In genomic region chr3:156628095-156628690, GRCh38 we compare ENCODE assay signal across 22 cellular contexts. TPM values are rescaled to one million over a fixed set of nuclear protein-coding genes. Genes with fewer than 3 reads are reported as not detected.
DNase-seq lines count a peak whose midpoint lies in the region; ATAC-seq, FAIRE-seq and TF ChIP-seq lines count a peak whose summit lies in the region.
"Had no signal": no experiment of that assay in that cellular context is flagged by ENCODE, and none has a peak within 500 bp of the region (broad histone marks: within the 10 kb centered on the region; RNA-seq: fewer than 3 reads in every experiment).

No MANE protein-coding gene starts in this region.

- TF ChIP-seq RAD21 in A549 (conservative IDR thresholded peaks at IDR 0.05 in 1 of 2, IDR thresholded peaks at IDR 0.05 in 1 of 2) (no peak), liver (IDR thresholded peaks at IDR 0.05) (no peak)

- H3K27ac ChIP-seq in A549 (no peak overlapping the region), caudate nucleus (ENCODE audit: low read depth, low read length) (peak overlapping the region; percentile 33), liver (ENCODE audit: low read depth in 1 of 2, low read length in 2 of 2) (no peak overlapping the region), SJCRH30 (no peak overlapping the region)
- H3K27ac ChIP-seq: left ventricle myocardium inferior, Peyer's patch had no signal

- FAIRE-seq in A549 (lab: Jason Lieb, UNC): no peak
- FAIRE-seq: pancreas had no signal

- H3K4me3 Mint-ChIP-seq in osteocyte (ENCODE audit: unreplicated experiment): no peak overlapping the region
- H3K4me3 Mint-ChIP-seq: activated CD4-positive, alpha-beta T cell treated with anti-CD3 and anti-CD28 coated beads for 36 hours; CD4-positive, alpha-beta memory T cell; H9; naive B cell; stimulated activated naive CD8-positive, alpha-beta T cell treated with anti-CD3 and anti-CD28 coated beads, Interleukin-15, Interleukin-2, amounts not matched to agents 100 ng/mL and 50 ng/mL, for 24 hours had no signal

- H3K4me3 ChIP-seq in A549 (no peak overlapping the region), liver (ENCODE audit: low read depth in 1 of 3, low read length in 3 of 3) (no peak overlapping the region), SJCRH30 (no peak overlapping the region)
- H3K4me3 ChIP-seq: left ventricle myocardium inferior, pancreas, Peyer's patch had no signal

- POLR2A ChIA-PET in A549 (lab: Yijun Ruan, JAX): no interaction called here

- TF ChIP-seq CTCF in A549 (IDR thresholded peaks at IDR 0.05) (no peak), liver (IDR thresholded peaks at IDR 0.05; ENCODE audit: low read depth, low read length, missing input control) (no peak), osteocyte (IDR thresholded peaks at IDR 0.05) (no peak)

- H3K9me3 Mint-ChIP-seq in osteocyte (ENCODE audit: unreplicated experiment): no peaks in the 10 kb centered on the region
- H3K9me3 Mint-ChIP-seq: CD4-positive, alpha-beta memory T cell; H9; naive B cell; stimulated activated naive CD8-positive, alpha-beta T cell treated with anti-CD3 and anti-CD28 coated beads, Interleukin-15, Interleukin-2, amounts not matched to agents 100 ng/mL and 50 ng/mL, for 24 hours had no signal

- ATAC-seq in A549 (no peak), HG03469 (IDR thresholded peaks at IDR 0.05; ENCODE audit: unreplicated experiment) (no peak)
- ATAC-seq: activated CD4-positive, alpha-beta T cell treated with anti-CD3 and anti-CD28 coated beads for 36 hours; pancreas had no signal

- no peaks in the 10 kb centered on the region for H3K36me3 ChIP-seq in liver (ENCODE audit: control insufficient read depth in 4 of 4, insufficient read depth in 3 of 4, low read depth in 1 of 4, low read length in 3 of 4)
- no peaks in the 10 kb centered on the region for H3K36me3 ChIP-seq in SJCRH30
- H3K36me3 ChIP-seq: left ventricle myocardium inferior, pancreas, Peyer's patch had no signal

- WGBS in A549 (ENCODE audit: missing lambda C conversion rate): 71% methylated on average over 3 of the region's 3 CpGs
- WGBS in liver: 69% methylated on average over 3 of the region's 3 CpGs

- peaks cover 10% of the 10 kb centered on the region; the same call in 2 of the 3 replicates for H3K4me1 ChIP-seq in A549
- H3K4me1 ChIP-seq in liver (ENCODE audit: control insufficient read depth in 4 of 4, insufficient read depth in 4 of 4, low read length in 3 of 4): no peaks in the 10 kb centered on the region
- H3K4me1 ChIP-seq in SJCRH30: peaks cover 36% of the 10 kb centered on the region
- H3K4me1 ChIP-seq: Peyer's patch had no signal

- no peak for TF ChIP-seq POLR2A in A549 (IDR thresholded peaks at IDR 0.05; ENCODE audit: low read length)

- H3K27me3 ChIP-seq in liver (ENCODE audit: control insufficient read depth in 4 of 4, insufficient read depth in 4 of 4, low read length in 3 of 4): no peaks in the 10 kb centered on the region
- H3K27me3 ChIP-seq in SJCRH30: no peaks in the 10 kb centered on the region
- H3K27me3 ChIP-seq: pancreas, Peyer's patch had no signal

- no peak for TF ChIP-seq EP300 in A549 (IDR thresholded peaks at IDR 0.05)

- H3K36me3 Mint-ChIP-seq in osteocyte (ENCODE audit: unreplicated experiment): no peaks in the 10 kb centered on the region
- H3K36me3 Mint-ChIP-seq: CD4-positive, alpha-beta memory T cell; naive B cell had no signal

- CTCF ChIA-PET in A549 (lab: Yijun Ruan, JAX): interaction anchor here (0.7 to 2.2 kb wide), 3 partner anchors 9 to 46 kb away, joined by 3 to 12 read pairs (median 3); partner anchors contain the start of gene TIPARP

- H3K27ac Mint-ChIP-seq in osteocyte (ENCODE audit: unreplicated experiment): no peak overlapping the region
- H3K27ac Mint-ChIP-seq: activated CD4-positive, alpha-beta T cell treated with anti-CD3 and anti-CD28 coated beads for 36 hours; naive B cell; stimulated activated naive CD8-positive, alpha-beta T cell treated with anti-CD3 and anti-CD28 coated beads, Interleukin-15, Interleukin-2, amounts not matched to agents 100 ng/mL and 50 ng/mL, for 24 hours had no signal

- H3K27me3 Mint-ChIP-seq in osteocyte (ENCODE audit: unreplicated experiment): no peaks in the 10 kb centered on the region
- H3K27me3 Mint-ChIP-seq: activated CD4-positive, alpha-beta T cell treated with anti-CD3 and anti-CD28 coated beads for 36 hours; CD4-positive, alpha-beta memory T cell; naive B cell; stimulated activated naive CD8-positive, alpha-beta T cell treated with anti-CD3 and anti-CD28 coated beads, Interleukin-15, Interleukin-2, amounts not matched to agents 100 ng/mL and 50 ng/mL, for 24 hours had no signal

- H3K9me3 ChIP-seq in A549 (no peaks in the 10 kb centered on the region), liver (ENCODE audit: control insufficient read depth in 4 of 4, low read length in 3 of 4) (no peaks in the 10 kb centered on the region), SJCRH30 (replicated peaks) (no peaks in the 10 kb centered on the region)
- H3K9me3 ChIP-seq: left ventricle myocardium inferior, pancreas, Peyer's patch had no signal

- H3K4me1 Mint-ChIP-seq in osteocyte (ENCODE audit: unreplicated experiment): peaks cover 14% of the 10 kb centered on the region
- H3K4me1 Mint-ChIP-seq: CD4-positive, alpha-beta memory T cell; naive B cell had no signal

- no peak overlapping the region for H3K9ac ChIP-seq in liver (ENCODE audit: low read depth in 1 of 2, low read length in 2 of 2)

- peak overlapping the region; percentile 14; the same call in 1 of the 3 replicates for H3K4me2 ChIP-seq in A549

- DNase-seq in A549 (ENCODE audit: low read depth in 1 of 2, low spot score in 1 of 2): no peak
- DNase-seq in HT1080 (ENCODE audit: low read depth): peak; percentile 46
- DNase-seq in caudate nucleus (lab: John Stamatoyannopoulos, UW): no peak
- DNase-seq in osteocyte (ENCODE audit: extremely low spot score, unreplicated experiment): no peak
- DNase-seq in GM19238 (ENCODE audit: insufficient read length, low spot score): no peak
- DNase-seq in SJCRH30: no peak
- DNase-seq: activated CD4-positive, alpha-beta T cell treated with anti-CD3 and anti-CD28 coated beads for 36 hours; activated effector memory CD4-positive, alpha-beta T cell treated with Interleukin-2 at 50 U/mL for 16 hours; amniotic stem cell; CD4-positive, alpha-beta memory T cell; cerebellar nuclear complex; DND-41; H9; left ventricle myocardium inferior; naive B cell; NCI-H2171; pancreas; Peyer's patch; stimulated activated CD4-positive, alpha-beta T cell treated with anti-CD3 and anti-CD28 coated beads, Interleukin-2, amount 100 ng/mL, for 24 hours had no signal

TF ChIP-seq in A549, 52 proteins besides CTCF, POLR2A, EP300 and RAD21:
- TF ChIP-seq CHD2 (IDR thresholded peaks at IDR 0.05; ENCODE audit: low read length, partially characterized antibody): no peak
- TF ChIP-seq GATA3 (IDR thresholded peaks at IDR 0.05; ENCODE audit: borderline replicate concordance): no peak
- TF ChIP-seq CEBPB (IDR thresholded peaks at IDR 0.05): peak; percentile 69 to 77; a peak in 3 of 4 replicates

TF ChIP-seq in liver, 16 proteins besides CTCF, POLR2A, EP300 and RAD21:
- TF ChIP-seq FOXA1 (IDR thresholded peaks at IDR 0.05) (no peak), HNF4A (conservative IDR thresholded peaks at IDR 0.05) (peak; percentile 19 to 27), RXRA (IDR thresholded peaks at IDR 0.05) (no peak)

RNA-seq across cellular contexts. Expression of gene TIPARP, which starts 46.2 kb away (rescaled TPM):
- polyA plus RNA-seq in A549 (2011; rRNA removed) (16.5 and 16.7 TPM in 2 replicates), A549 (2017; fragmentation: RNase III; extraction: RNeasy Plus Mini Kit Qiagen cat#74134 plus additional on column Dnase treatment) (11.8 to 13.8 TPM (median 13.3 TPM) in 3 replicates), liver (1 to 10 TPM; 4.4 to 5.3 TPM)
- polyA plus RNA-seq in A549 (2012; cell fraction: cytosol; rRNA removed): 8.3 and 10.4 TPM in 2 replicates
- 6.4 and 9.5 TPM in 2 replicates for polyA plus RNA-seq in A549 (2012; cell fraction: nucleus; rRNA removed)
- 32.6 and 35.8 TPM in 2 replicates for polyA minus RNA-seq in A549 (2011; rRNA and poly(A)+ RNA removed)
- total RNA-seq in HT1080 (2014; rRNA removed; shearing (Covaris generic)): 57.9 and 59.0 TPM in 2 replicates
- 31.9 and 34.8 TPM in 2 replicates for polyA plus RNA-seq in HT1080 (2015; cell fraction: cytosol; rRNA removed)
- polyA plus RNA-seq in HT1080 (2015; cell fraction: nucleus; rRNA removed): 33.0 and 36.8 TPM in 2 replicates
- total RNA-seq in liver (10 to 100 TPM; 12.4 to 13.6 TPM), osteocyte (152 and 163 TPM in 2 replicates)
- total RNA-seq in SJCRH30 (2014; rRNA removed; shearing (Covaris generic)): 29.0 and 31.2 TPM in 2 replicates
